Comparison of ENCODE assay signal across 8 cellular contexts in genomic region chr19:49361438-49362047, GRCh38. TPM values are rescaled to one million over a fixed set of nuclear protein-coding genes. Genes with fewer than 3 reads are reported as not detected.
A peak's percentile ranks its signal among the peaks of the same experiment; 100 is the strongest.
DNase-seq lines count a peak whose midpoint lies in the region; ATAC-seq, FAIRE-seq and TF ChIP-seq lines count a peak whose summit lies in the region.

No MANE protein-coding gene starts in this region.

- BruUV-seq in endothelial cell of umbilical vein (replicated peaks; lab: Mats Ljungman, UMichigan), result TSS peak; percentile 96

- CTCF ChIA-PET in endothelial cell of umbilical vein (lab: Charles Lee), result interaction anchor here (0.6 to 1.3 kb wide), 10 partner anchors 17 to 243 kb away, joined by 3 read pairs; no protein-coding TSS in a partner anchor

- TF ChIP-seq POLR2A in endothelial cell of umbilical vein (IDR thresholded peaks at IDR 0.05; ENCODE audit: low read depth, low read length), result peak; percentile 84

- peak; percentile 96 for FAIRE-seq in endothelial cell of umbilical vein (lab: Jason Lieb, UNC)

- H3K27me3 Mint-ChIP-seq in T-helper 17 cell, result no peaks in the 10 kb centered on the region

- peak overlapping the region; percentile 83 to 97 (median 95) for H3K4me3 ChIP-seq in endothelial cell of umbilical vein (replicated peaks in 1 of 3; ENCODE audit: insufficient read depth in 1 of 3, low read depth in 1 of 3, low read length in 3 of 3)
- peak overlapping the region; percentile 98 for H3K4me3 ChIP-seq in mesendoderm (ENCODE audit: low read length)
- H3K4me3 ChIP-seq in upper lobe of right lung, result peak overlapping the region; percentile 76

- ATAC-seq in upper lobe of right lung (peak; percentile 40), T-helper 17 cell (no peak), HG03139 (IDR thresholded peaks at IDR 0.05; ENCODE audit: unreplicated experiment) (no peak), GM18868 (IDR thresholded peaks at IDR 0.05; ENCODE audit: unreplicated experiment) (no peak)

- peak; percentile 83 for DNase-seq in Daoy (ENCODE audit: low read depth)
- DNase-seq in NCI-H82 (lab: John Stamatoyannopoulos, UW), result peak; percentile 73
- peak; percentile 92 for DNase-seq in endothelial cell of umbilical vein (ENCODE audit: low read depth, low spot score)
- peak; percentile 88 for DNase-seq in mesendoderm
- peak; percentile 88 for DNase-seq in upper lobe of right lung
- no peak for DNase-seq in T-helper 17 cell

- H2BK5ac ChIP-seq in mesendoderm (ENCODE audit: low read length), result peak overlapping the region; percentile 89

- dilution Hi-C loops in endothelial cell of umbilical vein (cut with MboI; ENCODE audit: extremely low pct_ligation_motif_present, low sequenced_read_pairs), result no loop called here

- intact Hi-C loops in endothelial cell of umbilical vein (cut with micrococcal nuclease), result loop anchor here (1.0 to 2.0 kb wide), 2 partner anchors 21 to 31 kb away; no protein-coding TSS in a partner anchor
- intact Hi-C loops in upper lobe of right lung (cut with DNase I), result no loop called here

- H3K9ac ChIP-seq in endothelial cell of umbilical vein (replicated peaks; ENCODE audit: extremely low read depth, insufficient read depth, low read length) (peak overlapping the region; percentile 98), mesendoderm (ENCODE audit: low read length) (peak overlapping the region; percentile 98)

- no peak overlapping the region for H4K5ac ChIP-seq in mesendoderm (ENCODE audit: low read length)

- H3K23ac ChIP-seq in mesendoderm (ENCODE audit: low read length), result peak overlapping the region; percentile 59

- no peak for TF ChIP-seq CTCF in endothelial cell of umbilical vein (IDR thresholded peaks at IDR 0.05; ENCODE audit: extremely low read depth in 1 of 2, insufficient read depth in 1 of 2, low read depth in 1 of 2, low read length in 2 of 2)
- no peak for TF ChIP-seq CTCF in upper lobe of right lung (IDR thresholded peaks at IDR 0.05)

- peak overlapping the region; percentile 94 for H3K4ac ChIP-seq in mesendoderm (ENCODE audit: low read depth, low read length)

- H3K27ac ChIP-seq in endothelial cell of umbilical vein (ENCODE audit: insufficient read depth, low read depth, low read length) (peak overlapping the region; percentile 91), mesendoderm (ENCODE audit: low read depth, low read length) (peak overlapping the region; percentile 92), upper lobe of right lung (peak overlapping the region; percentile 88)

- no peak overlapping the region for H3K27ac Mint-ChIP-seq in T-helper 17 cell

- POLR2A ChIA-PET in endothelial cell of umbilical vein (lab: Charles Lee), result interaction anchor here (0.5 kb wide), 1 partner anchor 84 kb away, joined by 5 read pairs; no protein-coding TSS in a partner anchor

- no peaks in the 10 kb centered on the region for H3K9me1 ChIP-seq in endothelial cell of umbilical vein (replicated peaks; ENCODE audit: control insufficient read depth, extremely low read depth, insufficient read depth, low read length)

- H3K4me2 ChIP-seq in endothelial cell of umbilical vein (ENCODE audit: insufficient read depth, low read length) (peak overlapping the region; percentile 65), mesendoderm (ENCODE audit: low read length) (peak overlapping the region; percentile 23)

- peaks cover 19% of the 10 kb centered on the region for H3K79me1 ChIP-seq in mesendoderm (ENCODE audit: low read length)

- peak overlapping the region; percentile 33 for H2BK120ac ChIP-seq in mesendoderm (ENCODE audit: low read depth, low read length)

- H3K4me1 ChIP-seq in endothelial cell of umbilical vein (ENCODE audit: control insufficient read depth, extremely low read depth, insufficient read depth, low read length) (peaks cover 23% of the 10 kb centered on the region), mesendoderm (ENCODE audit: control insufficient read depth, low read depth, low read length) (no peaks in the 10 kb centered on the region), upper lobe of right lung (peaks cover 7% of the 10 kb centered on the region)

- peak overlapping the region; percentile 18 for H2AK5ac ChIP-seq in mesendoderm (ENCODE audit: low read length)

- H3K9me3 ChIP-seq in endothelial cell of umbilical vein (replicated peaks; ENCODE audit: control insufficient read depth, insufficient read depth, low read length) (no peaks in the 10 kb centered on the region), upper lobe of right lung (no peaks in the 10 kb centered on the region), T-helper 17 cell (ENCODE audit: control insufficient read depth, low read length, poor library complexity, severe bottlenecking) (no peaks in the 10 kb centered on the region)

- peak overlapping the region; percentile 49 for H2AFZ ChIP-seq in endothelial cell of umbilical vein (ENCODE audit: low read depth, low read length)

- H4K20me1 ChIP-seq in endothelial cell of umbilical vein (replicated peaks; ENCODE audit: control insufficient read depth, extremely low read depth, insufficient read depth, low read length), result no peaks in the 10 kb centered on the region

- no CpG with 5 or more reads among the region's 27 CpGs for WGBS in mesendoderm (ENCODE audit: extremely low coverage, insufficient coverage, low lambda C conversion rate)

- H3K18ac ChIP-seq in mesendoderm (ENCODE audit: low read length), result peak overlapping the region; percentile 99

- peaks cover 22% of the 10 kb centered on the region for H3K4me1 Mint-ChIP-seq in T-helper 17 cell

- peak overlapping the region; percentile 83 for H4K8ac ChIP-seq in mesendoderm (ENCODE audit: low read depth, low read length)

- H3K36me3 Mint-ChIP-seq in T-helper 17 cell (ENCODE audit: low read depth), result peaks cover 6% of the 10 kb centered on the region

- H3K79me2 ChIP-seq in endothelial cell of umbilical vein (ENCODE audit: control insufficient read depth, insufficient read depth, low read length) (peaks cover 36% of the 10 kb centered on the region), mesendoderm (ENCODE audit: control insufficient read depth, insufficient read depth, low read length) (peaks cover 26% of the 10 kb centered on the region)

- H3K36me3 ChIP-seq in endothelial cell of umbilical vein (ENCODE audit: control insufficient read depth in 2 of 2, extremely low read depth in 1 of 2, insufficient read depth in 2 of 2, low read length in 2 of 2), result peaks cover 7% of the 10 kb centered on the region in 2 experiments
- H3K36me3 ChIP-seq in mesendoderm (ENCODE audit: control insufficient read depth, insufficient read depth, low read length), result peaks cover 6% of the 10 kb centered on the region
- H3K36me3 ChIP-seq in upper lobe of right lung, result peaks cover 15% of the 10 kb centered on the region

- no peak overlapping the region for H2BK15ac ChIP-seq in mesendoderm (replicated peaks; ENCODE audit: low read depth)

- H3K27me3 ChIP-seq in endothelial cell of umbilical vein (ENCODE audit: control insufficient read depth in 2 of 2, insufficient read depth in 2 of 2, low read length in 2 of 2) (no peaks in the 10 kb centered on the region), mesendoderm (ENCODE audit: insufficient read depth, low read length, poor library complexity) (no peaks in the 10 kb centered on the region), upper lobe of right lung (no peaks in the 10 kb centered on the region)

- peak overlapping the region; percentile 98 for H3K56ac ChIP-seq in mesendoderm (ENCODE audit: low read length)

- no peak overlapping the region for H3K4me3 Mint-ChIP-seq in T-helper 17 cell

RNA-seq across cellular contexts. Expression of gene TEAD2, which starts 0.7 kb away (rescaled TPM):
- total RNA-seq in Daoy (2014; rRNA removed; shearing (Covaris generic)), result 29.0 and 31.0 TPM in 2 replicates
- 89.4 and 93.3 TPM in 2 replicates for total RNA-seq in endothelial cell of umbilical vein
- polyA plus RNA-seq in endothelial cell of umbilical vein, result 60.3 and 60.9 TPM in 2 replicates
- polyA plus RNA-seq in endothelial cell of umbilical vein (2011; cell fraction: cytosol; rRNA removed), result 57.3 and 61.7 TPM in 2 replicates
- polyA plus RNA-seq in endothelial cell of umbilical vein (2011; cell fraction: nucleus; rRNA removed), result 61.3 and 76.0 TPM in 2 replicates
- 81.7 and 84.9 TPM in 2 replicates for polyA plus RNA-seq in endothelial cell of umbilical vein (2012)
- 65.8 and 75.7 TPM in 2 replicates for polyA minus RNA-seq in endothelial cell of umbilical vein
- polyA minus RNA-seq in endothelial cell of umbilical vein (2011; cell fraction: cytosol; rRNA and poly(A)+ RNA removed), result 9.7 TPM
- 30.4 and 32.5 TPM in 2 replicates for polyA minus RNA-seq in endothelial cell of umbilical vein (2011; cell fraction: nucleus; rRNA and poly(A)+ RNA removed)
- 163 TPM for polyA plus RNA-seq in mesendoderm (2013, experiment 1 of 2)
- polyA plus RNA-seq in mesendoderm (2013, experiment 2 of 2), result 145 TPM
- 36.4 TPM for total RNA-seq in upper lobe of right lung
- under 1 TPM in 1 of 2 donors, not detected in 1; 0.17 TPM for total RNA-seq in T-helper 17 cell

RNA-seq across cellular contexts. Expression of gene DKKL1, which starts 2.1 kb away (rescaled TPM):
- total RNA-seq in Daoy (2014; rRNA removed; shearing (Covaris generic)), result 0.17 TPM in 1 of 2 replicates, not detected in the other
- total RNA-seq in endothelial cell of umbilical vein, result not detected in 2 replicates
- 0.21 and 0.35 TPM in 2 replicates for polyA plus RNA-seq in endothelial cell of umbilical vein
- polyA plus RNA-seq in endothelial cell of umbilical vein (2011; cell fraction: cytosol; rRNA removed), result 0.17 and 0.35 TPM in 2 replicates
- 0.41 TPM in 1 of 2 replicates, not detected in the other for polyA plus RNA-seq in endothelial cell of umbilical vein (2011; cell fraction: nucleus; rRNA removed)
- polyA plus RNA-seq in endothelial cell of umbilical vein (2012), result 0.32 and 0.89 TPM in 2 replicates
- polyA minus RNA-seq in endothelial cell of umbilical vein, result 0.29 TPM in 1 of 2 replicates, not detected in the other
- polyA minus RNA-seq in endothelial cell of umbilical vein (2011; cell fraction: cytosol; rRNA and poly(A)+ RNA removed), result not detected
- not detected in 2 replicates for polyA minus RNA-seq in endothelial cell of umbilical vein (2011; cell fraction: nucleus; rRNA and poly(A)+ RNA removed)
- 1.4 TPM for polyA plus RNA-seq in mesendoderm (2013, experiment 1 of 2)
- polyA plus RNA-seq in mesendoderm (2013, experiment 2 of 2), result 1.5 TPM
- not detected for total RNA-seq in upper lobe of right lung
- not detected for total RNA-seq in T-helper 17 cell

RNA-seq across cellular contexts. Expression of gene CD37, which starts 26.3 kb away (rescaled TPM):
- total RNA-seq in Daoy (2014; rRNA removed; shearing (Covaris generic)), result not detected in 2 replicates
- not detected in 2 replicates for total RNA-seq in endothelial cell of umbilical vein
- not detected in 2 replicates for polyA plus RNA-seq in endothelial cell of umbilical vein
- not detected in 2 replicates for polyA plus RNA-seq in endothelial cell of umbilical vein (2011; cell fraction: cytosol; rRNA removed)
- not detected in 2 replicates for polyA plus RNA-seq in endothelial cell of umbilical vein (2011; cell fraction: nucleus; rRNA removed)
- polyA plus RNA-seq in endothelial cell of umbilical vein (2012), result 2.4 and 23.0 TPM in 2 replicates
- polyA minus RNA-seq in endothelial cell of umbilical vein, result 0.17 TPM in 1 of 2 replicates, not detected in the other
- not detected for polyA minus RNA-seq in endothelial cell of umbilical vein (2011; cell fraction: cytosol; rRNA and poly(A)+ RNA removed)
- not detected in 2 replicates for polyA minus RNA-seq in endothelial cell of umbilical vein (2011; cell fraction: nucleus; rRNA and poly(A)+ RNA removed)
- 0.13 TPM for polyA plus RNA-seq in mesendoderm (2013, experiment 1 of 2)
- 0.17 TPM for polyA plus RNA-seq in mesendoderm (2013, experiment 2 of 2)
- 101 TPM for total RNA-seq in upper lobe of right lung
- 100 to 1,000 TPM; 288 to 373 TPM for total RNA-seq in T-helper 17 cell

RNA-seq across cellular contexts. Expression of gene KASH5, which starts 26.5 kb away (rescaled TPM):
- not detected in 2 replicates for total RNA-seq in Daoy (2014; rRNA removed; shearing (Covaris generic))
- total RNA-seq in endothelial cell of umbilical vein (not detected in 2 replicates), upper lobe of right lung (2.2 TPM), T-helper 17 cell (under 1 TPM in 1 of 2 donors, not detected in 1; 0.86 TPM)
- 0.03 TPM in 1 of 2 replicates, not detected in the other for polyA plus RNA-seq in endothelial cell of umbilical vein
- 0.06 TPM in 1 of 2 replicates, not detected in the other for polyA plus RNA-seq in endothelial cell of umbilical vein (2011; cell fraction: cytosol; rRNA removed)
- not detected in 2 replicates for polyA plus RNA-seq in endothelial cell of umbilical vein (2011; cell fraction: nucleus; rRNA removed)
- polyA plus RNA-seq in endothelial cell of umbilical vein (2012), result not detected in 2 replicates
- polyA minus RNA-seq in endothelial cell of umbilical vein, result not detected in 2 replicates
- polyA minus RNA-seq in endothelial cell of umbilical vein (2011; cell fraction: cytosol; rRNA and poly(A)+ RNA removed), result not detected
- not detected in 2 replicates for polyA minus RNA-seq in endothelial cell of umbilical vein (2011; cell fraction: nucleus; rRNA and poly(A)+ RNA removed)
- not detected for polyA plus RNA-seq in mesendoderm (2013, experiment 1 of 2)
- 0.03 TPM for polyA plus RNA-seq in mesendoderm (2013, experiment 2 of 2)

RNA-seq across cellular contexts. Expression of gene SLC6A16, which starts 36.6 kb away (rescaled TPM):
- not detected in 2 replicates for total RNA-seq in Daoy (2014; rRNA removed; shearing (Covaris generic))
- 1.6 and 3.6 TPM in 2 replicates for total RNA-seq in endothelial cell of umbilical vein
- 0.72 and 1.1 TPM in 2 replicates for polyA plus RNA-seq in endothelial cell of umbilical vein
- polyA plus RNA-seq in endothelial cell of umbilical vein (2011; cell fraction: cytosol; rRNA removed), result 0.23 and 0.28 TPM in 2 replicates
- polyA plus RNA-seq in endothelial cell of umbilical vein (2011; cell fraction: nucleus; rRNA removed), result 5.1 and 5.2 TPM in 2 replicates
- 0.96 and 1.9 TPM in 2 replicates for polyA plus RNA-seq in endothelial cell of umbilical vein (2012)
- 2.0 and 5.3 TPM in 2 replicates for polyA minus RNA-seq in endothelial cell of umbilical vein
- 1.3 TPM for polyA minus RNA-seq in endothelial cell of umbilical vein (2011; cell fraction: cytosol; rRNA and poly(A)+ RNA removed)
- polyA minus RNA-seq in endothelial cell of umbilical vein (2011; cell fraction: nucleus; rRNA and poly(A)+ RNA removed), result 2.3 and 5.9 TPM in 2 replicates
- 0.32 TPM for polyA plus RNA-seq in mesendoderm (2013, experiment 1 of 2)
- 0.41 TPM for polyA plus RNA-seq in mesendoderm (2013, experiment 2 of 2)
- total RNA-seq in upper lobe of right lung, result 4.5 TPM
- total RNA-seq in T-helper 17 cell, result 1 to 10 TPM; 3.1 to 3.7 TPM

Comparison
In these comparisons a context has a peak if more than half of its experiments do, and no peak if none do; other contexts are left out.
1. DNase-seq: peak in Daoy (single experiment), NCI-H82 (single experiment), endothelial cell of umbilical vein (single experiment), mesendoderm (single experiment) and upper lobe of right lung (single experiment); none in T-helper 17 cell (0 of 3).
2. RNA of gene TEAD2, which starts 0.7 kb away (total RNA-seq): 89.4 to 93.3 TPM in endothelial cell of umbilical vein, 36.4 TPM in upper lobe of right lung (single experiment) and 29.0 to 31.0 TPM in Daoy; 0.17 TPM in T-helper 17 cell; every median in the first group is over 10 times any median in the second.
3. RNA of gene CD37, which starts 26.3 kb away (total RNA-seq): 288 to 373 TPM in T-helper 17 cell and 101 TPM in upper lobe of right lung (single experiment); not detected in Daoy and not detected in endothelial cell of umbilical vein; every median in the first group is over 100 times any median in the second.
4. Peak in every context shown above with its lines, with median percentiles within 50 percentile points of each other: H3K27ac ChIP-seq and H3K4me3 ChIP-seq.